In genomic region chr1:160640359-160641123, GRCh38 we compare ENCODE assay signal across 15 cellular contexts. TPM values are rescaled to one million over a fixed set of nuclear protein-coding genes. Genes with fewer than 3 reads are reported as not detected.
DNase-seq lines count a peak whose midpoint lies in the region; ATAC-seq, FAIRE-seq and TF ChIP-seq lines count a peak whose summit lies in the region.
"Had no signal": no experiment of that assay in that cellular context is flagged by ENCODE, and none has a peak within 500 bp of the region (broad histone marks: within the 10 kb centered on the region; RNA-seq: fewer than 3 reads in every experiment).

No MANE protein-coding gene starts in this region.

- H3K36me3 Mint-ChIP-seq in central memory CD8-positive, alpha-beta T cell (ENCODE audit: insufficient read depth): peaks cover 20% of the 10 kb centered on the region

- peaks cover 86% of the 10 kb centered on the region for H3K4me1 Mint-ChIP-seq in central memory CD8-positive, alpha-beta T cell

- no peak for TF ChIP-seq POLR2A in breast epithelium (IDR thresholded peaks at IDR 0.05)

- H3K9me3 ChIP-seq in mammary epithelial cell (replicated peaks; ENCODE audit: insufficient read depth, low read length) (no peaks in the 10 kb centered on the region), breast epithelium (no peaks in the 10 kb centered on the region)

- H3K79me2 ChIP-seq in mammary epithelial cell (ENCODE audit: insufficient read depth, low read length): no peaks in the 10 kb centered on the region

- H3K27me3 ChIP-seq in mammary epithelial cell (ENCODE audit: insufficient read depth, low read length): no peaks in the 10 kb centered on the region
- no peaks in the 10 kb centered on the region for H3K27me3 ChIP-seq in breast epithelium
- H3K27me3 ChIP-seq in brain microvascular endothelial cell (replicated peaks): no peaks in the 10 kb centered on the region

- TF ChIP-seq CTCF in mammary epithelial cell (conservative IDR thresholded peaks at IDR 0.05 in 1 of 2, IDR thresholded peaks at IDR 0.05 in 1 of 2; ENCODE audit: extremely low read depth in 1 of 2, insufficient read depth in 1 of 2, low read depth in 1 of 2, low read length in 2 of 2) (no peak), breast epithelium (IDR thresholded peaks at IDR 0.05) (no peak), brain microvascular endothelial cell (IDR thresholded peaks at IDR 0.05; ENCODE audit: low read depth, low read length, missing control alignments) (no peak)

- H3K4me3 ChIP-seq in mammary epithelial cell (replicated peaks in 1 of 3; ENCODE audit: insufficient read depth in 1 of 3, low read depth in 2 of 3, low read length in 3 of 3) (no peak overlapping the region), breast epithelium (no peak overlapping the region), brain microvascular endothelial cell (ENCODE audit: low read depth, low read length) (no peak overlapping the region)

- no peak overlapping the region for H3K9ac ChIP-seq in mammary epithelial cell (ENCODE audit: insufficient read depth, low read length)

- ATAC-seq in central memory CD8-positive, alpha-beta T cell (replicated peaks; ENCODE audit: extremely low read depth, poor library complexity, severe bottlenecking): no peak
- ATAC-seq in HG03460 (IDR thresholded peaks at IDR 0.05; ENCODE audit: unreplicated experiment): no peak
- ATAC-seq: Right ventricle myocardium inferior had no signal

- no peaks in the 10 kb centered on the region for H3K36me3 ChIP-seq in mammary epithelial cell (ENCODE audit: insufficient read depth, low read length)
- no peaks in the 10 kb centered on the region for H3K36me3 ChIP-seq in breast epithelium
- H3K36me3 ChIP-seq in brain microvascular endothelial cell (replicated peaks): no peaks in the 10 kb centered on the region

- in situ Hi-C loops in mammary epithelial cell (cut with MboI; ENCODE audit: low sequenced_read_pairs in 2 of 2) (no loop called here), brain microvascular endothelial cell (cut with HindIII; ENCODE audit: low pct_ligation_motif_present, low sequenced_read_pairs) (no loop called here)

- no TSS peak for BruUV-seq in mammary epithelial cell (replicated peaks; lab: Mats Ljungman, UMichigan)

- dilution Hi-C loops in mammary epithelial cell (cut with HindIII; ENCODE audit: low sequenced_read_pairs): no loop called here

- H3K27ac ChIP-seq in mammary epithelial cell (ENCODE audit: insufficient read depth, low read depth, low read length) (no peak overlapping the region), breast epithelium (no peak overlapping the region), brain microvascular endothelial cell (no peak overlapping the region)

- peak overlapping the region; percentile 87 for H3K27ac Mint-ChIP-seq in central memory CD8-positive, alpha-beta T cell (ENCODE audit: low read depth)

- H3K9me3 Mint-ChIP-seq in central memory CD8-positive, alpha-beta T cell: no peaks in the 10 kb centered on the region

- H3K4me1 ChIP-seq in mammary epithelial cell (ENCODE audit: insufficient read depth, low read length): no peaks in the 10 kb centered on the region
- no peaks in the 10 kb centered on the region for H3K4me1 ChIP-seq in breast epithelium

- peak overlapping the region; percentile 68 for H3K4me3 Mint-ChIP-seq in central memory CD8-positive, alpha-beta T cell

- no peak overlapping the region for H2AFZ ChIP-seq in mammary epithelial cell (ENCODE audit: low read depth, low read length)

- FAIRE-seq in RCC 7860 (lab: Jason Lieb, UNC): no peak
- FAIRE-seq: G401.6 had no signal

- 80% methylated on average over 2 of the region's 2 CpGs for WGBS in mammary epithelial cell (ENCODE audit: low coverage, missing lambda C conversion rate)

- H3K27me3 Mint-ChIP-seq in central memory CD8-positive, alpha-beta T cell: no peaks in the 10 kb centered on the region

- no peak overlapping the region for H3K4me2 ChIP-seq in mammary epithelial cell (ENCODE audit: insufficient read depth, low read depth, low read length)

- intact Hi-C loops in mammary epithelial cell (cut with micrococcal nuclease) (no loop called here), breast epithelium (cut with DNase I; ENCODE audit: low total_unique reads) (no loop called here)

- no peaks in the 10 kb centered on the region for H4K20me1 ChIP-seq in mammary epithelial cell (ENCODE audit: insufficient read depth, low read length)

- peak; percentile 17 for DNase-seq in mammary epithelial cell
- no peak for DNase-seq in breast epithelium (ENCODE audit: low spot score in 2 of 2)
- DNase-seq in OCI-M1 (lab: John Stamatoyannopoulos, UW): peak; percentile 64
- no peak for DNase-seq in central memory CD8-positive, alpha-beta T cell (ENCODE audit: low spot score in 2 of 2)
- no peak for DNase-seq in brain microvascular endothelial cell
- no peak for DNase-seq in RCC 7860 (ENCODE audit: low spot score)
- no peak for DNase-seq in HPDE6-E6E7 (ENCODE audit: extremely low spot score)
- DNase-seq: activated effector memory CD4-positive, alpha-beta T cell treated with anti-CD3 and anti-CD28 coated beads, Interleukin-2, amount 50 U/mL, for 16 hours; MM.1S; stimulated activated CD4-positive, alpha-beta T cell treated with anti-CD3 and anti-CD28 coated beads, Interleukin-2, amount 100 ng/mL, for 24 hours had no signal

- CTCF ChIA-PET in mammary epithelial cell (lab: Charles Lee; ENCODE audit: low non-redundant PET): no interaction called here

RNA-seq across cellular contexts. Expression of gene SLAMF1, which starts 6.3 kb away (rescaled TPM):
- not detected for total RNA-seq in mammary epithelial cell
- not detected for polyA plus RNA-seq in mammary epithelial cell
- not detected for polyA minus RNA-seq in mammary epithelial cell
- 1 to 10 TPM in 1 of 3 donors, under 1 TPM in 2; 0.64 to 1.8 (median 0.98) TPM for total RNA-seq in breast epithelium
- total RNA-seq: NCI-H460, pulmonary artery endothelial cell had no signal

Comparison
In these comparisons a context has a peak if more than half of its experiments do, and no peak if none do; other contexts are left out.
1. DNase-seq: peak in mammary epithelial cell (single experiment) and OCI-M1 (single experiment); none in breast epithelium (0 of 2), central memory CD8-positive, alpha-beta T cell (0 of 2), brain microvascular endothelial cell (single experiment), RCC 7860 (single experiment) and HPDE6-E6E7 (single experiment).